Comparison of ENCODE assay signal across 8 cellular contexts in genomic region chr4:145618210-145618911, GRCh38. TPM values are rescaled to one million over a fixed set of nuclear protein-coding genes. Genes with fewer than 3 reads are reported as not detected.
A peak's percentile ranks its signal among the peaks of the same experiment; 100 is the strongest.
DNase-seq lines count a peak whose midpoint lies in the region; ATAC-seq and TF ChIP-seq lines count a peak whose summit lies in the region.

No MANE protein-coding gene starts in this region.

- H3K27ac Mint-ChIP-seq in T-cell, result peak overlapping the region; percentile 99
- peak overlapping the region; percentile 97 for H3K27ac Mint-ChIP-seq in central memory CD8-positive, alpha-beta T cell (ENCODE audit: low read depth)
- peak overlapping the region; percentile 97 for H3K27ac Mint-ChIP-seq in stimulated activated memory B cell treated with anti-CD40 and anti-IgM and Interleukin-4, amounts not matched to agents 10 μg/mL and 1 μg/mL and 100 μg/mL, for 72 hours

- CTCF ChIA-PET in T-cell (lab: Charles Lee), result interaction anchor here (0.6 to 3.5 kb wide), 5 partner anchors 382 to 1353 kb away, joined by 3 to 28 read pairs (median 3); no protein-coding TSS in a partner anchor

- POLR2A ChIA-PET in T-cell (lab: Charles Lee), result no interaction called here

- peaks cover 2 to 4% (median 3%) of the 10 kb centered on the region in 3 donors for H3K9me3 Mint-ChIP-seq in T-cell
- H3K9me3 Mint-ChIP-seq in central memory CD8-positive, alpha-beta T cell, result no peaks in the 10 kb centered on the region
- peaks cover 3% of the 10 kb centered on the region for H3K9me3 Mint-ChIP-seq in stimulated activated memory B cell treated with anti-CD40 and anti-IgM and Interleukin-4, amounts not matched to agents 10 μg/mL and 1 μg/mL and 100 μg/mL, for 72 hours

- H3K4me1 Mint-ChIP-seq in T-cell, result peaks cover 38 to 47% (median 41%) of the 10 kb centered on the region in 3 donors
- H3K4me1 Mint-ChIP-seq in central memory CD8-positive, alpha-beta T cell, result peaks cover 27% of the 10 kb centered on the region
- peaks cover 20% of the 10 kb centered on the region for H3K4me1 Mint-ChIP-seq in stimulated activated memory B cell treated with anti-CD40 and anti-IgM and Interleukin-4, amounts not matched to agents 10 μg/mL and 1 μg/mL and 100 μg/mL, for 72 hours

- H3K4me3 Mint-ChIP-seq in T-cell, result peak overlapping the region; percentile 95 to 97 (median 96)
- H3K4me3 Mint-ChIP-seq in central memory CD8-positive, alpha-beta T cell, result peak overlapping the region; percentile 97
- peak overlapping the region; percentile 98 for H3K4me3 Mint-ChIP-seq in stimulated activated memory B cell treated with anti-CD40 and anti-IgM and Interleukin-4, amounts not matched to agents 10 μg/mL and 1 μg/mL and 100 μg/mL, for 72 hours

- peak; percentile 19 for TF ChIP-seq POLR2A in GM19099 (IDR thresholded peaks at IDR 0.05; ENCODE audit: extremely low read depth, insufficient read length, low read depth)

- peak in 3 of 4 experiments; percentile 1 to 10 (median 2) for ATAC-seq in T-cell (replicated peaks in 1 of 4)
- ATAC-seq in central memory CD8-positive, alpha-beta T cell (replicated peaks; ENCODE audit: extremely low read depth, poor library complexity, severe bottlenecking), result peak; percentile 11
- ATAC-seq in stimulated activated memory B cell treated with anti-CD40 and anti-IgM and Interleukin-4, amounts not matched to agents 10 μg/mL and 1 μg/mL and 100 μg/mL, for 72 hours, result peak; percentile 4
- ATAC-seq in HG02870 (IDR thresholded peaks at IDR 0.05; ENCODE audit: unreplicated experiment), result no peak

- peak overlapping the region; percentile 95 for H3K27ac ChIP-seq in 22Rv1
- H3K27ac ChIP-seq in layer of hippocampus (ENCODE audit: low read depth, low read length), result peak overlapping the region; percentile 82

- H3K27me3 Mint-ChIP-seq in T-cell, result peaks cover 1 to 4% of the 10 kb centered on the region in 2 donors
- H3K27me3 Mint-ChIP-seq in central memory CD8-positive, alpha-beta T cell, result peaks cover 11% of the 10 kb centered on the region
- no peaks in the 10 kb centered on the region for H3K27me3 Mint-ChIP-seq in stimulated activated memory B cell treated with anti-CD40 and anti-IgM and Interleukin-4, amounts not matched to agents 10 μg/mL and 1 μg/mL and 100 μg/mL, for 72 hours

- peaks cover 8% of the 10 kb centered on the region for H3K36me3 Mint-ChIP-seq in T-cell
- H3K36me3 Mint-ChIP-seq in central memory CD8-positive, alpha-beta T cell (ENCODE audit: insufficient read depth), result peaks cover 13% of the 10 kb centered on the region
- peaks cover 11% of the 10 kb centered on the region for H3K36me3 Mint-ChIP-seq in stimulated activated memory B cell treated with anti-CD40 and anti-IgM and Interleukin-4, amounts not matched to agents 10 μg/mL and 1 μg/mL and 100 μg/mL, for 72 hours

- TF ChIP-seq CTCF in 22Rv1 (IDR thresholded peaks at IDR 0.05), result no peak

- peak in 12 of 34 experiments; percentile 2 to 21 (median 13) for DNase-seq in T-cell
- DNase-seq in central memory CD8-positive, alpha-beta T cell (ENCODE audit: low spot score in 2 of 2), result no peak
- no peak for DNase-seq in NK-92 treated with Interleukin-12 subunit alpha and Interleukin-12 subunit beta, amount 100 ng/mL, for 24 hours (lab: John Stamatoyannopoulos, UW)

- no peaks in the 10 kb centered on the region for H3K27me3 ChIP-seq in layer of hippocampus (ENCODE audit: control insufficient read depth, insufficient read depth, low read length)

RNA-seq across cellular contexts. Expression of gene MMAA, which starts 0.8 kb away (rescaled TPM):
- total RNA-seq in T-cell, result 10 to 100 TPM in 3 of 5 donors, 1 to 10 TPM in 2; 7.2 to 13.1 (median 10.4) TPM
